16 cellular contexts compared by ENCODE assay signal in genomic region chr12:47860873-47861272, GRCh38.
"Had no signal": no experiment of that assay in that cellular context is flagged by ENCODE, and none has a peak within 500 bp of the region (broad histone marks: within the 10 kb centered on the region; RNA-seq: fewer than 3 reads in every experiment).

No MANE protein-coding gene starts in this region.

- H3K4me3 ChIP-seq: ascending aorta, breast epithelium, esophagus squamous epithelium, hepatocyte, lung, ovary, right lobe of liver, smooth muscle cell, tibial artery had no signal

- H3K4me2 ChIP-seq: hepatocyte, smooth muscle cell had no signal

- H3K4me1 ChIP-seq: ascending aorta, breast epithelium, tibial artery had no signal

- FAIRE-seq: endothelial cell of umbilical vein, urothelium cell line had no signal

- DNase-seq: activated CD4-positive, CD25-positive, alpha-beta regulatory T cell; cerebellar nuclear complex; effector CD8-positive, alpha-beta T cell; esophagus squamous epithelium; islet precursor cell; midbrain; ovary; right lobe of liver had no signal

- H3K27me3 ChIP-seq: ascending aorta, breast epithelium, esophagus squamous epithelium, hepatocyte, ovary, right lobe of liver, tibial artery had no signal

- H3K36me3 ChIP-seq: breast epithelium, ovary, right lobe of liver had no signal

- H3K9me3 ChIP-seq: ascending aorta, breast epithelium, esophagus squamous epithelium, ovary, right lobe of liver, tibial artery had no signal

- H3K79me2 ChIP-seq: hepatocyte had no signal

- H2AFZ ChIP-seq: hepatocyte had no signal

- H3K27ac ChIP-seq: ascending aorta, breast epithelium, hepatocyte, ovary, right lobe of liver, tibial artery had no signal

- ATAC-seq: right lobe of liver had no signal
